In genomic region chr17:4833178-4833940, GRCh38 we compare ENCODE assay signal across 8 cellular contexts. TPM values are rescaled to one million over a fixed set of nuclear protein-coding genes. Genes with fewer than 3 reads are reported as not detected.
DNase-seq lines count a peak whose midpoint lies in the region; ATAC-seq lines count a peak whose summit lies in the region.

Gene MINK1, plus strand, starts transcription at chr17:4833340. Its CDS starts 244 bp downstream, at chr17:4833584.

- H3K9ac ChIP-seq in NT2/D1 (ENCODE audit: insufficient read length, low read depth), result peak within 1 kb of the TSS; percentile 85

- no peaks in the 10 kb centered on the region for H3K9me3 ChIP-seq in NT2/D1 (ENCODE audit: insufficient read depth, low read length)

- ATAC-seq in GM19468 (IDR thresholded peaks at IDR 0.05; ENCODE audit: extremely low read depth, unreplicated experiment), result peak; percentile 82

- no peaks in the 10 kb centered on the region for H3K27me3 ChIP-seq in NT2/D1 (ENCODE audit: insufficient read depth, insufficient read length)

- DNase-seq in COLO829 (ENCODE audit: low spot score), result peak; percentile 97
- peak; percentile 89 for DNase-seq in HT-29 (ENCODE audit: low spot score)
- peak; percentile 49 for DNase-seq in NT2/D1 (ENCODE audit: low read depth, low spot score)
- peak; percentile 87 for DNase-seq in activated CD8-positive, alpha-beta memory T cell treated with anti-CD3 and anti-CD28 coated beads, Interleukin-2, amount 50 U/mL, for 4 hours
- peak; percentile 93 for DNase-seq in midbrain (lab: John Stamatoyannopoulos, UW)
- DNase-seq in stimulated activated CD8-positive, alpha-beta memory T cell treated with anti-CD3 and anti-CD28 coated beads, Interleukin-15, amount 100 ng/mL, for 48 hours (ENCODE audit: low read depth in 2 of 2), result peak; percentile 86 to 87

- H3K4me1 ChIP-seq in NT2/D1 (ENCODE audit: insufficient read depth, insufficient read length), result no peaks in the 10 kb centered on the region

- in situ Hi-C loops in endometrial microvascular endothelial cells (cut with HindIII; ENCODE audit: inconsistent ontology term, low pct_unique_long_range_greater_than_20kb, low sequenced_read_pairs), result no loop called here

- peak within 1 kb of the TSS; percentile 73 for H3K4me3 ChIP-seq in NT2/D1 (ENCODE audit: insufficient read length, low read depth)

- H3K36me3 ChIP-seq in NT2/D1 (ENCODE audit: insufficient read depth, insufficient read length, low read length), result peaks cover 10% of the 10 kb centered on the region

RNA-seq across cellular contexts. Expression of gene MINK1, which starts in this region (rescaled TPM):
- 61.7 and 76.1 TPM in 2 replicates for total RNA-seq in HT-29 (2014; rRNA removed; shearing (Covaris generic))
- 36.4 TPM for total RNA-seq in endometrial microvascular endothelial cells (ENCODE audit: inconsistent ontology term)

Comparison
In these comparisons a context has a peak if more than half of its experiments do, and no peak if none do; other contexts are left out.
1. Peak in every context shown above with its lines: DNase-seq, ATAC-seq and H3K4me3 ChIP-seq.